ENCODE assay signal across 8 cellular contexts in the genomic region with DNA sequence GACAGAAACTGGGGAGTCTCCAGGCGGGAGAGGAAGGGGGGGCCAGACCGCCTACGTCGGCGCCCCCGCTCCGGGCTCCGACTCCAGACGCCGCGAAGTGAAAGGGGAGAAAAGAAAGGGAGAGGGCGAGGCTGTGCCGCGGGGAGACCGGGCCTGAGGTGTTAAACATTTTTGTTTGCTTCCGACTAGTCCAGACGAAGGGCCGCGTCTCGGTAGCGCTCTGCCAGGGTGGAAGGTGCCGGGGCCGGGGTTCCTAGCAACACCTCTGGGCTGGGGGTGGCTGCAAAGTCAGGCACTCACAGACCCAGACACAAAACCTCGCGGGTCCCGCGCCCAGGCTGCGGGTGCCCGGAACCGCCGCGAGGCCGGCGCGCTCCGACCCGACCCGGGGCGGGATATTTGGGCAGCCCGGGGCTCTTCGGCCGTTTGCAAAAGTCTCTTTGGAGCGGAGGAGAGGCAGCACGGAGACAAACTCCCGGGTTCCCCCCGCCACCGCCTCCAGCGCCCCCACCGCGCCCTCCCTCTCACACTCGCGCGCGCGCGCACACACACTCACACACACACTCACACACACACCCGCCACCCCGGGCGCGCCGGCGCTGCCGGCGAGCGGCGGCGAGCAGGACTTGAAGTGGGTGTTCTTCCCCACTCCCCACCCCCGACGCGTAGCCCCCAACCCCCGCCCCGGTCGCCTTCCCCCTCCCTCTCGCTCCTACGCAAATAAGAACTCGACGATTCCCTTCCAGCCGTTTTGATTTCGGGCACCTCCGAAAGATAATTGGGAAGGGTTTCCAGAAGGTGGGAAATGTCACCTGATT. TPM values are rescaled to one million over a fixed set of nuclear protein-coding genes. Genes with fewer than 3 reads are reported as not detected.
DNase-seq lines count a peak whose midpoint lies in the region; ATAC-seq and TF ChIP-seq lines count a peak whose summit lies in the region.

No MANE protein-coding gene starts in this region.

- no peak overlapping the region for H2BK5ac ChIP-seq in H9 (ENCODE audit: insufficient read length, low read length)

- H3K9me3 Mint-ChIP-seq in H9 = 0 out of 5 replicates have a peak, but pooled peaks cover 0 to 3% of the 10 kb centered on the region in 2 experiments
- no peaks in the 10 kb centered on the region for H3K9me3 Mint-ChIP-seq in stimulated activated naive B cell treated with anti-CD40 and anti-IgM and Interleukin-4, amounts not matched to agents 10 μg/mL and 1 μg/mL and 100 μg/mL, for 72 hours

- peaks cover 5% of the 10 kb centered on the region; the same call in 1 of the 2 replicates for H3K27me3 Mint-ChIP-seq in H9 (ENCODE audit: low read depth)
- peaks cover 50 to 74% of the 10 kb centered on the region in 2 donors for H3K27me3 Mint-ChIP-seq in stimulated activated naive B cell treated with anti-CD40 and anti-IgM and Interleukin-4, amounts not matched to agents 10 μg/mL and 1 μg/mL and 100 μg/mL, for 72 hours

- no peak overlapping the region for H3K56ac ChIP-seq in H9 (ENCODE audit: insufficient read length, low read depth, low read length)

- H3K79me1 ChIP-seq in H9 (ENCODE audit: insufficient read depth, low read depth, low read length, poor library complexity, severe bottlenecking) = no peaks in the 10 kb centered on the region

- H3K23ac ChIP-seq in H9 (ENCODE audit: insufficient read length, low read depth, low read length) = no peak overlapping the region

- no peak overlapping the region for H2AK5ac ChIP-seq in H9 (ENCODE audit: insufficient read length, low read length)

- no peak overlapping the region for H2BK15ac ChIP-seq in H9 (ENCODE audit: low read depth, low read length)

- ATAC-seq in stimulated activated naive B cell treated with anti-CD40 and anti-IgM and Interleukin-4, amounts not matched to agents 10 μg/mL and 1 μg/mL and 100 μg/mL, for 72 hours (replicated peaks) = peak; percentile 28 to 29

- H2BK12ac ChIP-seq in H9 (ENCODE audit: insufficient read length, low read depth, low read length) = no peak overlapping the region

- peak overlapping the region; percentile 87 to 99 for H3K4me3 Mint-ChIP-seq in H9
- peak overlapping the region; percentile 88 to 100 for H3K4me3 Mint-ChIP-seq in stimulated activated naive B cell treated with anti-CD40 and anti-IgM and Interleukin-4, amounts not matched to agents 10 μg/mL and 1 μg/mL and 100 μg/mL, for 72 hours

- H2AFZ ChIP-seq in ACC112 (ENCODE audit: low read length, unreplicated experiment) = peak overlapping the region; percentile 95
- H2AFZ ChIP-seq in H9 (ENCODE audit: low read length) = no peak overlapping the region

- H4K5ac ChIP-seq in H9 (ENCODE audit: insufficient read length, low read depth, low read length) = no peak overlapping the region

- peak overlapping the region; percentile 15 for H3K18ac ChIP-seq in H9 (ENCODE audit: insufficient read length, low read depth, low read length)

- H4K20me1 ChIP-seq in H9 (ENCODE audit: control insufficient read depth, insufficient read depth, insufficient read length) = no peaks in the 10 kb centered on the region

- H4K91ac ChIP-seq in H9 (ENCODE audit: insufficient read length, low read depth, low read length) = no peak overlapping the region

- H3T11ph ChIP-seq in H9 (ENCODE audit: low read length) = no peak overlapping the region

- H3K4me2 ChIP-seq in H9 (ENCODE audit: insufficient read depth, insufficient read length, low read length) = peak overlapping the region; percentile 98

- peaks cover 31% of the 10 kb centered on the region for H3K23me2 ChIP-seq in H9 (ENCODE audit: insufficient read length, low read depth, low read length, poor library complexity, severe bottlenecking)

- WGBS in H9 (ENCODE audit: extremely low coverage, insufficient read length, low lambda C conversion rate) = no CpG with 5 or more reads among the region's 80 CpGs

- no peak overlapping the region for H4K8ac ChIP-seq in H9 (replicated peaks; ENCODE audit: insufficient read length, low read depth, low read length)

- TF ChIP-seq CTCF in H9 (conservative IDR thresholded peaks at IDR 0.05) (no peak), choroid plexus epithelial cell (conservative IDR thresholded peaks at IDR 0.05; ENCODE audit: low read depth, low read length) (no peak)

- H3K79me2 ChIP-seq in ACC112 (ENCODE audit: control insufficient read depth, insufficient read depth, low read length, unreplicated experiment) (peaks cover 3% of the 10 kb centered on the region), H9 (ENCODE audit: insufficient read depth, low read length) (0 out of 2 replicates have a peak, but pooled peaks cover 2% of the 10 kb centered on the region)

- H3K9me3 ChIP-seq in H9 (ENCODE audit: control insufficient read depth, low read depth, low read length) (no peaks in the 10 kb centered on the region), SK-N-MC (ENCODE audit: low read depth, low read length) (no peaks in the 10 kb centered on the region)

- H2BK120ac ChIP-seq in H9 (ENCODE audit: low read depth, low read length, poor library complexity, severe bottlenecking) = no peak overlapping the region

- H3K4ac ChIP-seq in H9 (ENCODE audit: low read depth, low read length) = no peak overlapping the region

- H3K27me3 ChIP-seq in ACC112 (ENCODE audit: insufficient read depth, low read length) = no peaks in the 10 kb centered on the region
- no peaks in the 10 kb centered on the region for H3K27me3 ChIP-seq in H9 (ENCODE audit: insufficient read depth, low read length)

- H3K9ac ChIP-seq in H9 (ENCODE audit: extremely low read depth, insufficient read length, low read length) (peak overlapping the region; percentile 6), SK-N-MC (ENCODE audit: insufficient read length) (no peak overlapping the region)

- peak overlapping the region; percentile 34 to 98 (median 87); a peak in 6 of 7 replicates for H3K27ac Mint-ChIP-seq in H9
- H3K27ac Mint-ChIP-seq in stimulated activated naive B cell treated with anti-CD40 and anti-IgM and Interleukin-4, amounts not matched to agents 10 μg/mL and 1 μg/mL and 100 μg/mL, for 72 hours = peak overlapping the region; percentile 90

- H3K4me1 ChIP-seq in ACC112 (ENCODE audit: control insufficient read depth, insufficient read depth, low read length, unreplicated experiment) = peaks cover 4% of the 10 kb centered on the region
- H3K4me1 ChIP-seq in H9 (ENCODE audit: insufficient read depth, low read length) = peaks cover 5% of the 10 kb centered on the region; the same call in 1 of the 2 replicates

- no peak overlapping the region for H2BK20ac ChIP-seq in H9 (ENCODE audit: low read depth, low read length, poor library complexity, severe bottlenecking)

- H3K4me3 ChIP-seq in ACC112 (ENCODE audit: low read depth, low read length) (peak overlapping the region; percentile 84), SK-N-MC (peak overlapping the region; percentile 74), choroid plexus epithelial cell (ENCODE audit: low read depth, low read length) (peak overlapping the region; percentile 77)

- H3K14ac ChIP-seq in H9 (ENCODE audit: insufficient read depth, low read length) = peak overlapping the region; percentile 88

- H3K27ac ChIP-seq in ACC112 (ENCODE audit: low read depth, low read length) (no peak overlapping the region), H9 (ENCODE audit: insufficient read length, low read depth, low read length) (no peak overlapping the region), SK-N-MC (no peak overlapping the region)

- peaks cover 11 to 28% (median 17%) of the 10 kb centered on the region in 3 experiments; a peak in 6 of 7 replicates for H3K36me3 Mint-ChIP-seq in H9 (ENCODE audit: insufficient read depth in 1 of 3, low read depth in 3 of 3)
- H3K36me3 Mint-ChIP-seq in stimulated activated naive B cell treated with anti-CD40 and anti-IgM and Interleukin-4, amounts not matched to agents 10 μg/mL and 1 μg/mL and 100 μg/mL, for 72 hours = peaks cover 0 to 4% of the 10 kb centered on the region in 2 donors

- H3K4me1 Mint-ChIP-seq in H9 = peaks cover 16 to 24% of the 10 kb centered on the region in 2 experiments
- H3K4me1 Mint-ChIP-seq in stimulated activated naive B cell treated with anti-CD40 and anti-IgM and Interleukin-4, amounts not matched to agents 10 μg/mL and 1 μg/mL and 100 μg/mL, for 72 hours = peaks cover 20 to 47% of the 10 kb centered on the region in 2 donors

- DNase-seq in H9 (peak; percentile 57), SK-N-MC (ENCODE audit: low read depth, low spot score) (no peak), choroid plexus epithelial cell (ENCODE audit: low read depth) (peak; percentile 57), left kidney (ENCODE audit: low read depth, low spot score) (peak; percentile 81), NCI-H1930 (lab: John Stamatoyannopoulos, UW) (no peak), NCI-H2196 treated with DMSO at 0.1 percent for 48 hours (lab: John Stamatoyannopoulos, UW; ENCODE audit: unreplicated experiment) (no peak)
- no peak for DNase-seq in stimulated activated naive B cell treated with anti-CD40 and anti-IgM and Interleukin-4, amounts not matched to agents 10 μg/mL and 1 μg/mL and 100 μg/mL, for 72 hours

- H3K36me3 ChIP-seq in ACC112 (ENCODE audit: insufficient read depth, low read length) (peaks cover 6% of the 10 kb centered on the region; the same call in 1 of the 2 replicates), SK-N-MC (ENCODE audit: insufficient read depth, low read length) (no peaks in the 10 kb centered on the region)

RNA-seq across cellular contexts. Expression of gene FST, which starts 0.6 kb away (rescaled TPM):
- total RNA-seq in H9 (2021) = 109 and 111 TPM in 2 replicates

Comparison
In these comparisons a context has a peak if more than half of its experiments do, and no peak if none do; other contexts are left out.
1. DNase-seq: peak in H9 (single experiment), choroid plexus epithelial cell (single experiment) and left kidney (single experiment); none in SK-N-MC (single experiment), stimulated activated naive B cell treated with anti-CD40 and anti-IgM and Interleukin-4, amounts not matched to agents 10 μg/mL and 1 μg/mL and 100 μg/mL, for 72 hours (single experiment), NCI-H1930 (0 of 2) and NCI-H2196 treated with DMSO at 0.1 percent for 48 hours (single experiment).
2. Peak in every context shown above with its lines, with median percentiles within 50 percentile points of each other: H3K4me3 ChIP-seq.